8 cellular contexts compared by ENCODE assay signal in genomic region chr6:141562181-141562800, GRCh38.
DNase-seq lines count a peak whose midpoint lies in the region; ATAC-seq and TF ChIP-seq lines count a peak whose summit lies in the region.

No MANE protein-coding gene starts in this region.

- no peaks in the 10 kb centered on the region for H3K9me3 Mint-ChIP-seq in neural crest cell

- peak overlapping the region; percentile 39 for H3K4me3 Mint-ChIP-seq in neural crest cell

- 59% methylated on average over 15 of the region's 15 CpGs for WGBS in esophagus muscularis mucosa

- H3K27ac Mint-ChIP-seq in neural crest cell (ENCODE audit: unreplicated experiment): peak overlapping the region; percentile 97

- no peaks in the 10 kb centered on the region for H3K36me3 ChIP-seq in esophagus muscularis mucosa
- H3K36me3 ChIP-seq in MG63: peaks cover 8% of the 10 kb centered on the region

- H3K9me3 ChIP-seq in esophagus muscularis mucosa (no peaks in the 10 kb centered on the region), MG63 (peaks cover 5% of the 10 kb centered on the region; the same call in 1 of the 2 replicates)

- peak; percentile 38 for DNase-seq in Caki2 (ENCODE audit: low read depth)
- DNase-seq in HS-5 (ENCODE audit: low read depth): peak; percentile 10
- no peak for DNase-seq in esophagus muscularis mucosa (ENCODE audit: extremely low spot score)
- DNase-seq in neural crest cell (ENCODE audit: low read depth, low spot score): peak; percentile 12
- no peak for DNase-seq in MG63
- no peak for DNase-seq in effector CD8-positive, alpha-beta T cell (lab: John Stamatoyannopoulos, UW)

- H3K4me1 ChIP-seq in esophagus muscularis mucosa: peaks cover 0 to 14% (median 13%) of the 10 kb centered on the region in 4 donors

- H3K27me3 ChIP-seq in esophagus muscularis mucosa: no peaks in the 10 kb centered on the region
- no peaks in the 10 kb centered on the region for H3K27me3 ChIP-seq in MG63

- intact Hi-C loops in esophagus muscularis mucosa (cut with DNase I): no loop called here

- TF ChIP-seq POLR2A in esophagus muscularis mucosa (IDR thresholded peaks at IDR 0.05; ENCODE audit: low read depth): no peak

- peak; percentile 3 for ATAC-seq in GM19468 (IDR thresholded peaks at IDR 0.05; ENCODE audit: extremely low read depth, unreplicated experiment)

- H3K27ac ChIP-seq in VCaP (peak overlapping the region; percentile 61), esophagus muscularis mucosa (replicated peaks in 1 of 4) (peak overlapping the region; percentile 33 to 56 (median 44))

- in situ Hi-C loops in Caki2 (cut with HindIII; ENCODE audit: low pct_unique_long_range_greater_than_20kb, low sequenced_read_pairs): no loop called here

- TF ChIP-seq CTCF in VCaP (conservative IDR thresholded peaks at IDR 0.05) (no peak), esophagus muscularis mucosa (IDR thresholded peaks at IDR 0.05) (no peak), neural crest cell (conservative IDR thresholded peaks at IDR 0.05) (no peak)

- H3K4me3 ChIP-seq in esophagus muscularis mucosa (peak overlapping the region; percentile 28 to 39 (median 33)), MG63 (no peak overlapping the region)

- no peak for TF ChIP-seq EP300 in esophagus muscularis mucosa (IDR thresholded peaks at IDR 0.05)

- peaks cover 25% of the 10 kb centered on the region for H3K4me1 Mint-ChIP-seq in neural crest cell

- no peaks in the 10 kb centered on the region for H3K27me3 Mint-ChIP-seq in neural crest cell (ENCODE audit: low read depth)

- H3K36me3 Mint-ChIP-seq in neural crest cell (ENCODE audit: low read depth): peaks cover 2% of the 10 kb centered on the region

Comparison
In these comparisons a context has a peak if more than half of its experiments do, and no peak if none do; other contexts are left out.
1. DNase-seq: peak in Caki2 (single experiment), HS-5 (single experiment) and neural crest cell (single experiment); none in esophagus muscularis mucosa (single experiment), MG63 (single experiment) and effector CD8-positive, alpha-beta T cell (single experiment).